ENCODE assay signal across 15 cellular contexts in the genomic region with DNA sequence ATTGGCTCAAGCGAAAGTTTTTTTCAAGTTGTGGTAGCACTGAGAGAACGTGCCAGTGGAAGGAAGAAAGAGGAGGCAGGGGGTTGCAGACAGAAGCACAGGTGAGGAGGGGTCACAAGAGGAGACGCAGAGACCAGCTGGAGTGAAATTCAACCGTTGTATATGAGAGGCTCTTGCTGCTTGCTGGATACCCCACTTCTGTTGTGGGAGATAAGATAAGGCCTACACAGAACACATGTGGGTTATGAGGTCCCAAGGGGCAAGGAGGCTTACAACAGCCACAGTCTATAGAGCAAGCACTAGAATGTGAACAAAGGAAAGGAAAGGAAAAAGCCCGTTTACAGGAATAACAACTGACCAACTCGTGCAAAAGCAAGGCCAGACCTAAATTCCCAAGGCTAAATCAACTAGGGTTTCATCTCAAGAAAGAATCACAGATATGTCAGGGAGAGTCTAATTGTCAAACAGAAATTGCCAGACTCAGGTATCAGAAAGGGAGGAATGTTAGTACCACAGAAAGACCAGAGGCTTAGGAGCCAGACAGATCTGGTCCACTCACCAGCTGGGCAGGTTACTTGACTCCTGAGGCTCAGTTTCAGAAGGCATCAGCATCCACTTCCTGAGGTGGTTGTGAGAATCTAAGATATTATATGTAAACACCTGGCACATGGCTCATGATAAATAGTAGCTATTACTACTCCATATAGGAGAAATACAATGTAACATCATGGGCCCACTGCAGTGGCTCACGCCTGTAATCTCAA.
DNase-seq lines count a peak whose midpoint lies in the region; ATAC-seq and TF ChIP-seq lines count a peak whose summit lies in the region.
"Had no signal": no experiment of that assay in that cellular context is flagged by ENCODE, and none has a peak within 500 bp of the region (broad histone marks: within the 10 kb centered on the region; RNA-seq: fewer than 3 reads in every experiment).

No MANE protein-coding gene starts in this region.

- H3K4me1 Mint-ChIP-seq in type B pancreatic cell (ENCODE audit: unreplicated experiment) = peaks cover 7% of the 10 kb centered on the region
- H3K4me1 Mint-ChIP-seq: neural progenitor cell had no signal

- no peaks in the 10 kb centered on the region for H3K9me3 Mint-ChIP-seq in type B pancreatic cell
- H3K9me3 Mint-ChIP-seq: neural progenitor cell had no signal

- DNase-seq in left ventricle myocardium superior (no peak), left ventricle myocardium inferior (no peak), NB4 (ENCODE audit: low read depth) (peak; percentile 90), amniotic epithelial cell (ENCODE audit: low read depth) (peak; percentile 35), type B pancreatic cell (ENCODE audit: extremely low spot score, unreplicated experiment) (no peak), NCI-H226 (no peak)
- DNase-seq in NK-92 treated with Interleukin-12 subunit alpha and Interleukin-12 subunit beta, amount 100 ng/mL, for 24 hours (lab: John Stamatoyannopoulos, UW) = no peak
- DNase-seq in stimulated activated CD4-positive, alpha-beta T cell treated with anti-CD3 and anti-CD28 coated beads, Interleukin-4, amount 100 ng/mL, for 1 hour = no peak
- DNase-seq: activated naive CD4-positive, alpha-beta T cell; head of caudate nucleus; left lung; T-helper 9 cell had no signal

- no peak for TF ChIP-seq POLR2A in NB4 (IDR thresholded peaks at IDR 0.05; ENCODE audit: extremely low read depth, insufficient read length)

- H3K9me3 ChIP-seq in left ventricle myocardium inferior (replicated peaks) = no peaks in the 10 kb centered on the region
- H3K9me3 ChIP-seq: breast epithelium, left lung had no signal

- peak; percentile 42 for ATAC-seq in left ventricle myocardium superior
- ATAC-seq: HCT116, left lung had no signal

- H3K27me3 Mint-ChIP-seq in type B pancreatic cell = no peaks in the 10 kb centered on the region

- peak overlapping the region; percentile 2 for H3K27ac Mint-ChIP-seq in type B pancreatic cell
- H3K27ac Mint-ChIP-seq: neural progenitor cell had no signal

- intact Hi-C loops in left ventricle myocardium superior (cut with micrococcal nuclease) (no loop called here), left ventricle myocardium inferior (cut with micrococcal nuclease) (no loop called here)

- TF ChIP-seq CTCF in left ventricle myocardium inferior (IDR thresholded peaks at IDR 0.05; ENCODE audit: borderline replicate concordance) = no peak
- TF ChIP-seq CTCF in NB4 (IDR thresholded peaks at IDR 0.05; ENCODE audit: low read depth, low read length) = no peak
- TF ChIP-seq CTCF in type B pancreatic cell (conservative IDR thresholded peaks at IDR 0.05) = no peak

- H3K4me3 ChIP-seq in left ventricle myocardium inferior = no peak overlapping the region
- peak overlapping the region; percentile 33 for H3K4me3 ChIP-seq in NB4 (ENCODE audit: low read depth, low read length)
- H3K4me3 ChIP-seq: breast epithelium, left lung, neural progenitor cell had no signal

- H3K4me1 ChIP-seq in left ventricle myocardium inferior = peaks cover 16% of the 10 kb centered on the region
- H3K4me1 ChIP-seq: breast epithelium, left lung, neural progenitor cell had no signal

- no peak overlapping the region for H3K4me3 Mint-ChIP-seq in type B pancreatic cell
- H3K4me3 Mint-ChIP-seq: neural progenitor cell had no signal

- H3K36me3 ChIP-seq in left ventricle myocardium inferior = no peaks in the 10 kb centered on the region
- H3K36me3 ChIP-seq: breast epithelium, left lung, neural progenitor cell had no signal

- H3K27ac ChIP-seq in left ventricle myocardium inferior (replicated peaks) = no peak overlapping the region
- H3K27ac ChIP-seq: breast epithelium, left lung, neural progenitor cell had no signal

- peaks cover 12% of the 10 kb centered on the region for H3K36me3 Mint-ChIP-seq in type B pancreatic cell

- H3K27me3 ChIP-seq in left ventricle myocardium inferior (ENCODE audit: low read depth) = no peaks in the 10 kb centered on the region
- H3K27me3 ChIP-seq: breast epithelium, left lung, neural progenitor cell had no signal

Comparison
In these comparisons a context has a peak if more than half of its experiments do, and no peak if none do; other contexts are left out.
1. DNase-seq: peak in NB4 (single experiment) and amniotic epithelial cell (single experiment); none in left ventricle myocardium superior (single experiment), left ventricle myocardium inferior (single experiment), type B pancreatic cell (single experiment), NCI-H226 (single experiment), NK-92 treated with Interleukin-12 subunit alpha and Interleukin-12 subunit beta, amount 100 ng/mL, for 24 hours (single experiment) and stimulated activated CD4-positive, alpha-beta T cell treated with anti-CD3 and anti-CD28 coated beads, Interleukin-4, amount 100 ng/mL, for 1 hour (single experiment).